8 cellular contexts compared by ENCODE assay signal in the genomic region with DNA sequence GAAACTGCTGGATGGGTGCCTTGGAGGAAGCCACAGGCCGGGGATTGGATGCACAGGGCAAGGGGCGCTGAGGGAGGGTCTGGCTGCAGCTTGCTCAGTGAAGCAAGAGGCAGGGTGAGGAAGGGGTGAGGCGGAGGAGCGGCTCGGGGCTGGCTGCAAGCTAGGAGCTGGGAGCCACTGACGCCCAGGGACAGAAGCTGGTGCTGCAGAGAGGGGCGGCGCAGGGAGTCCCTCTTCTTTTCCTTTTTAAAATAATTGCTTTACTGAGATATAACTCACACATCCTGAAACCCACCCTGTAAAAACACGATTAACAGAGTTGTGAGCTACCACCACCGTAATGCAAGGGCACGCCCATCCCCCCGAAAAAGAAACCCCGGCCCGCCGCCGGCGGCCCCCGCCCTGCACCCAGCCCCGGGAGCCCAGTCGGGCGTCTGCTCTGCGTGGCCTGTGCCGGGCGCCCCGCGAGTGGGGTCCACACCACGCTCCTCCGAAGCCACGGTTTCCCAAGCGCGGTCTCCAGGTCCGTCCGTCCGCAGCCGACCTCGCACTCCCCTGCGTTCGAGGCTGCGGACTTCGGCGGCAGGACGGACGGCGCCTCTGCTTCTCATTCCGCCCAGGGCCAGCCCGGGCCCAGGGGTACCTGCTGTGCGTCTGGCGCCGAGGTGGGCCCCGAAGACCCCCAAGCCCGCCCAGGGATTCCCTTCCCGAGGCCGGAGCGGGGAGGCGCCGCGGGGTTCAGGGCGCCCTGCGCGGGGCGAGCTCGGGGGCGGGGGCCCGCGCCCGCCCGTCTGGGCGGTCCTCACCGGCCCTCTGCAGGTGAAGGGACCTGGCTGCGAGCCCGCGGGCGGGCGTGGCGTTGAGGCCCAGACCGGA.
DNase-seq lines count a peak whose midpoint lies in the region; ATAC-seq and FAIRE-seq lines count a peak whose summit lies in the region.

No MANE protein-coding gene starts in this region.

- ATAC-seq in GM19397 (IDR thresholded peaks at IDR 0.05; ENCODE audit: unreplicated experiment) = peak; percentile 1
- no peak for ATAC-seq in HG03108 (IDR thresholded peaks at IDR 0.05; ENCODE audit: unreplicated experiment)

- in situ Hi-C loops in T47D (cut with HindIII; ENCODE audit: low pct_unique_long_range_greater_than_20kb, low sequenced_read_pairs) = no loop called here

- no peak for FAIRE-seq in HTR-8/SVneo (lab: Jason Lieb, UNC)

- DNase-seq in DMS114 treated with DMSO at 0.1 percent for 48 hours (lab: John Stamatoyannopoulos, UW; ENCODE audit: unreplicated experiment) = peak; percentile 26
- DNase-seq in HTR-8/SVneo (ENCODE audit: insufficient read length, low spot score) = peak; percentile 51
- DNase-seq in T-helper 9 cell = peak; percentile 39
- peak; percentile 30 to 42 for DNase-seq in T47D (ENCODE audit: low read depth in 1 of 2, low spot score in 1 of 2)
- peak; percentile 91 for DNase-seq in islet precursor cell
- DNase-seq in stimulated activated CD4-positive, alpha-beta T cell treated with anti-CD3 and anti-CD28 coated beads, Interleukin-12 subunit alpha, Interleukin-12 subunit beta, amount 100 ng/mL, for 48 hours (ENCODE audit: low read depth in 2 of 3, low spot score in 1 of 3) = peak; percentile 16 to 31 (median 23)

Comparison
In these comparisons a context has a peak if more than half of its experiments do, and no peak if none do; other contexts are left out.
1. DNase-seq: peak in every context shown above with its lines; median percentile 91 in islet precursor cell; 51 in HTR-8/SVneo; 39 in T-helper 9 cell; 36 in T47D; 26 in DMS114 treated with DMSO at 0.1 percent for 48 hours; 23 in stimulated activated CD4-positive, alpha-beta T cell treated with anti-CD3 and anti-CD28 coated beads, Interleukin-12 subunit alpha, Interleukin-12 subunit beta, amount 100 ng/mL, for 48 hours.